In genomic region chr1:10674222-10674621, GRCh38 we compare ENCODE assay signal across 15 cellular contexts.
"Had no signal": no experiment of that assay in that cellular context is flagged by ENCODE, and none has a peak within 500 bp of the region (broad histone marks: within the 10 kb centered on the region; RNA-seq: fewer than 3 reads in every experiment).

No MANE protein-coding gene starts in this region.

- H3K36me3 Mint-ChIP-seq: activated CD4-positive, alpha-beta memory T cell treated with anti-CD3 and anti-CD28 coated beads for 36 hours; activated naive CD4-positive, alpha-beta T cell treated with anti-CD3 and anti-CD28 coated beads, Interleukin-2, amount 50 U/mL, for 24 hours; immature natural killer cell; naive B cell; stimulated activated memory B cell treated with anti-CD40 and anti-IgM and Interleukin-4, amounts not matched to agents 10 μg/mL and 1 μg/mL and 100 μg/mL, for 72 hours had no signal

- H3K36me3 ChIP-seq: adrenal gland, cardiac muscle cell, ovary had no signal

- DNase-seq: activated CD4-positive, alpha-beta memory T cell treated with anti-CD3 and anti-CD28 coated beads for 36 hours; activated CD4-positive, alpha-beta T cell treated with anti-CD3 and anti-CD28 coated beads for 36 hours; activated T-cell treated with anti-CD3 and anti-CD28 coated beads, Interleukin-2, amount 50 U/mL, for 24 hours; adrenal gland; immature natural killer cell; naive B cell; ovary; SK-N-SH; stimulated activated CD4-positive, alpha-beta T cell treated with anti-CD3 and anti-CD28 coated beads, Interleukin-2, amount 100 ng/mL, for 48 hours; T-helper 1 cell; T1000; trophoblast cell had no signal

- H3K4me1 Mint-ChIP-seq: activated CD4-positive, alpha-beta T cell treated with anti-CD3 and anti-CD28 coated beads for 36 hours; activated naive CD4-positive, alpha-beta T cell treated with anti-CD3 and anti-CD28 coated beads, Interleukin-2, amount 50 U/mL, for 24 hours had no signal

- H3K4me3 Mint-ChIP-seq: activated CD4-positive, alpha-beta memory T cell treated with anti-CD3 and anti-CD28 coated beads for 36 hours; activated CD4-positive, alpha-beta T cell treated with anti-CD3 and anti-CD28 coated beads for 36 hours; activated naive CD4-positive, alpha-beta T cell treated with anti-CD3 and anti-CD28 coated beads, Interleukin-2, amount 50 U/mL, for 24 hours; activated T-cell treated with anti-CD3 and anti-CD28 coated beads, Interleukin-2, amount 50 U/mL, for 24 hours; immature natural killer cell; stimulated activated memory B cell treated with anti-CD40 and anti-IgM and Interleukin-4, amounts not matched to agents 10 μg/mL and 1 μg/mL and 100 μg/mL, for 72 hours had no signal

- H3K27me3 Mint-ChIP-seq: activated CD4-positive, alpha-beta memory T cell treated with anti-CD3 and anti-CD28 coated beads for 36 hours; activated CD4-positive, alpha-beta T cell treated with anti-CD3 and anti-CD28 coated beads for 36 hours; activated naive CD4-positive, alpha-beta T cell treated with anti-CD3 and anti-CD28 coated beads, Interleukin-2, amount 50 U/mL, for 24 hours; activated T-cell treated with anti-CD3 and anti-CD28 coated beads, Interleukin-2, amount 50 U/mL, for 24 hours; naive B cell; stimulated activated memory B cell treated with anti-CD40 and anti-IgM and Interleukin-4, amounts not matched to agents 10 μg/mL and 1 μg/mL and 100 μg/mL, for 72 hours had no signal

- ATAC-seq: activated CD4-positive, alpha-beta T cell treated with anti-CD3 and anti-CD28 coated beads for 36 hours; stimulated activated memory B cell treated with anti-CD40 and anti-IgM and Interleukin-4, amounts not matched to agents 10 μg/mL and 1 μg/mL and 100 μg/mL, for 72 hours had no signal

- H3K4me3 ChIP-seq: adrenal gland, cardiac muscle cell, ovary had no signal

- H3K27ac ChIP-seq: adrenal gland, ovary had no signal

- H3K27me3 ChIP-seq: adrenal gland, cardiac muscle cell, ovary had no signal

- H3K27ac Mint-ChIP-seq: activated CD4-positive, alpha-beta memory T cell treated with anti-CD3 and anti-CD28 coated beads for 36 hours; activated CD4-positive, alpha-beta T cell treated with anti-CD3 and anti-CD28 coated beads for 36 hours; activated naive CD4-positive, alpha-beta T cell treated with anti-CD3 and anti-CD28 coated beads, Interleukin-2, amount 50 U/mL, for 24 hours; activated T-cell treated with anti-CD3 and anti-CD28 coated beads, Interleukin-2, amount 50 U/mL, for 24 hours; immature natural killer cell; stimulated activated memory B cell treated with anti-CD40 and anti-IgM and Interleukin-4, amounts not matched to agents 10 μg/mL and 1 μg/mL and 100 μg/mL, for 72 hours had no signal

- H3K9me3 Mint-ChIP-seq: activated CD4-positive, alpha-beta memory T cell treated with anti-CD3 and anti-CD28 coated beads for 36 hours; activated naive CD4-positive, alpha-beta T cell treated with anti-CD3 and anti-CD28 coated beads, Interleukin-2, amount 50 U/mL, for 24 hours; activated T-cell treated with anti-CD3 and anti-CD28 coated beads, Interleukin-2, amount 50 U/mL, for 24 hours; naive B cell; stimulated activated memory B cell treated with anti-CD40 and anti-IgM and Interleukin-4, amounts not matched to agents 10 μg/mL and 1 μg/mL and 100 μg/mL, for 72 hours had no signal

- H3K9me3 ChIP-seq: adrenal gland, ovary, SK-N-SH had no signal
